In the genomic region with DNA sequence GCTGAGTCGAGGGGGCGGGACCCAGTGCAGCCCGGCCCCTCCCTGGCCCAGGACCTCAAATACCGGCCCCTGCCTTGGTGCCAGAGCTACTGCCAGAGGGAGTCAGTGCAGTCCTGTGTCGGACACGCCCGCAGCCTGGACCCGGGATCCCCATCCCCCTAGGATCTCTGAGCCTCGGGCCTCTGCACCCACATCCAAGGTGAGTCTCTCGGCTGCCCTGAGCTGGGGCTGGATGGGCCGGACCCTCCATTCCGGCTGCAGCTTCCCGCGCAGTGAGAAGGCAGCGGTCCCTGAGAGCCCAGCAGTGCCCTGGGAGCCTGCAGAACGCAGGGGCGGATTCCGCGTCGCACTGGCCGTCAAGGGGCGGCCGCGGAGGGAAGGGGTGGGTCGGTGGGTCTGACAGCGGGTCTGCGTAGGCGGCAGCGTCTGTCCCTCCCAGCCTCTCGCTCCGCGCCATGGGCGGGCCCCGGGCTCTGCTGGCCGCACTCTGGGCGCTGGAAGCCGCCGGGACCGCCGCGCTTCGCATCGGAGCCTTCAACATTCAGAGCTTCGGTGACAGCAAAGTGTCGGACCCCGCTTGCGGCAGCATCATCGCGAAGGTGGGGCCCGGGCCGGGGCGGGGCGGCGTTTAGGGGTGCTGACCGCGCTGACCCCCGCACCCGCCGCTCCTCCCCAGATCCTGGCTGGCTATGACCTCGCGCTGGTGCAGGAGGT, we compare ENCODE assay signal across 9 cellular contexts. TPM values are rescaled to one million over a fixed set of nuclear protein-coding genes. Genes with fewer than 3 reads are reported as not detected.
A peak's percentile ranks its signal among the peaks of the same experiment; 100 is the strongest.
DNase-seq lines count a peak whose midpoint lies in the region; TF ChIP-seq lines count a peak whose summit lies in the region.
"Had no signal": no experiment of that assay in that cellular context is flagged by ENCODE, and none has a peak within 500 bp of the region (broad histone marks: within the 10 kb centered on the region; RNA-seq: fewer than 3 reads in every experiment).

Gene DNASE1L2 (plus strand): TSS at position 83 of the 714 bp plus-strand sequence. CDS start 373 bp downstream, at position 456.

- intact Hi-C loops in prostate gland (cut with DNase I) = no loop called here

- TF ChIP-seq CTCF in prostate gland (IDR thresholded peaks at IDR 0.05) = no peak

- no peaks in the 10 kb centered on the region for H3K27me3 ChIP-seq in adipocyte (replicated peaks; ENCODE audit: control insufficient read depth, insufficient read depth, low read length)
- H3K27me3 ChIP-seq in prostate gland (replicated peaks; ENCODE audit: insufficient read depth) = no peaks in the 10 kb centered on the region
- H3K27me3 ChIP-seq: ovary had no signal

- peak within 1 kb of the TSS; percentile 60 for H3K9ac ChIP-seq in adipocyte (ENCODE audit: low read length)

- H3K27ac ChIP-seq in skin epidermis (peak within 1 kb of the TSS in 5 of 21 experiments; percentile 5 to 50 (median 30)), prostate gland (no peak within 1 kb of the TSS)
- H3K27ac ChIP-seq: ovary had no signal

- peaks cover 19% of the 10 kb centered on the region for H3K4me1 ChIP-seq in adipocyte (ENCODE audit: control insufficient read depth, insufficient read depth, low read length)
- peaks cover 10% of the 10 kb centered on the region for H3K4me1 ChIP-seq in prostate gland (replicated peaks)

- no peak for TF ChIP-seq POLR2A in prostate gland (IDR thresholded peaks at IDR 0.05)

- WGBS in prostate gland = 3% methylated on average over 56 of the region's 61 CpGs

- DNase-seq in DMS53 (lab: John Stamatoyannopoulos, UW) (peak; percentile 47), DMS53 treated with DMSO at 0.1 percent for 48 hours (lab: John Stamatoyannopoulos, UW; ENCODE audit: unreplicated experiment) (no peak), adipocyte (ENCODE audit: low read depth) (peak; percentile 35), hepatic stellate cell (ENCODE audit: low spot score) (peak; percentile 63), DMS79 treated with DMSO at 0.1 percent for 48 hours (lab: John Stamatoyannopoulos, UW) (no peak), prostate gland (ENCODE audit: low spot score) (no peak), NOMO-1 treated with DMSO at 0.1 percent for 48 hours (lab: John Stamatoyannopoulos, UW; ENCODE audit: unreplicated experiment) (no peak)

- H3K36me3 ChIP-seq in adipocyte (ENCODE audit: control insufficient read depth, insufficient read depth, low read length, severe bottlenecking) = peaks cover 41% of the 10 kb centered on the region
- peaks cover 10 to 33% of the 10 kb centered on the region in 2 donors for H3K36me3 ChIP-seq in prostate gland
- H3K36me3 ChIP-seq: ovary had no signal

- no peaks in the 10 kb centered on the region for H3K9me3 ChIP-seq in adipocyte (ENCODE audit: control insufficient read depth, low read length)
- no peaks in the 10 kb centered on the region for H3K9me3 ChIP-seq in prostate gland

- peak within 1 kb of the TSS; percentile 56 for H3K4me3 ChIP-seq in adipocyte (ENCODE audit: low read length)
- H3K4me3 ChIP-seq in skin epidermis = peak within 1 kb of the TSS in 5 of 7 experiments; percentile 15 to 31 (median 25)
- H3K4me3 ChIP-seq in prostate gland = peak within 1 kb of the TSS in 1 of 2 donors; percentile 13
- H3K4me3 ChIP-seq: ovary had no signal

RNA-seq across cellular contexts. Expression of gene DNASE1L2, which starts in this region (rescaled TPM):
- total RNA-seq in prostate gland = 1 to 10 TPM in 1 of 2 donors, under 1 TPM in 1; 0.77 to 4.6 TPM

Comparison
In these comparisons a context has a peak if more than half of its experiments do, and no peak if none do; other contexts are left out.
1. DNase-seq: peak in DMS53 (single experiment), adipocyte (single experiment) and hepatic stellate cell (single experiment); none in DMS53 treated with DMSO at 0.1 percent for 48 hours (single experiment), DMS79 treated with DMSO at 0.1 percent for 48 hours (single experiment), prostate gland (single experiment) and NOMO-1 treated with DMSO at 0.1 percent for 48 hours (single experiment).